ENCODE assay signal across 6 cellular contexts in genomic region chr16:70148453-70148852, GRCh38. TPM values are rescaled to one million over a fixed set of nuclear protein-coding genes. Genes with fewer than 3 reads are reported as not detected.
"Had no signal": no experiment of that assay in that cellular context is flagged by ENCODE, and none has a peak within 500 bp of the region (broad histone marks: within the 10 kb centered on the region; RNA-seq: fewer than 3 reads in every experiment).

No MANE protein-coding gene starts in this region.

RNA-seq across cellular contexts. Expression of gene CLEC18C, which starts 25.1 kb away (rescaled TPM):
- total RNA-seq: chondrocyte, gastroesophageal sphincter, left ventricle myocardium inferior, mesothelial cell of epicardium had no signal
- polyA plus RNA-seq: immature natural killer cell, mammary epithelial cell had no signal
